ENCODE assay signal across 25 cellular contexts in genomic region chrX:1946974-1947373, GRCh38.
"Had no signal": no experiment of that assay in that cellular context is flagged by ENCODE, and none has a peak within 500 bp of the region (broad histone marks: within the 10 kb centered on the region; RNA-seq: fewer than 3 reads in every experiment).

No MANE protein-coding gene starts in this region.

- DNase-seq: activated B cell treated with CpG ODN at 0.5 μM for 24 hours; activated CD4-positive, alpha-beta memory T cell treated with anti-CD3 and anti-CD28 coated beads for 36 hours; activated CD4-positive, alpha-beta T cell treated with anti-CD3 and anti-CD28 coated beads for 4 hours; activated CD4-positive, alpha-beta T cell treated with anti-CD3 and anti-CD28 coated beads, Interleukin-2, amount 50 U/mL, for 1 hour; activated CD4-positive, CD25-positive, alpha-beta regulatory T cell treated with anti-CD3 and anti-CD28 coated beads, Interleukin-2, amount 50 U/mL, for 72 hours; activated CD8-positive, alpha-beta memory T cell treated with anti-CD3 and anti-CD28 coated beads, Interleukin-2, amount 50 U/mL, for 48 hours; activated effector memory CD4-positive, alpha-beta T cell treated with Interleukin-2 at 50 U/mL for 16 hours; activated naive CD4-positive, alpha-beta T cell treated with anti-CD3 and anti-CD28 coated beads, Interleukin-2, amount 50 U/mL, for 16 hours; activated naive CD8-positive, alpha-beta T cell treated with anti-CD3 and anti-CD28 coated beads for 36 hours; activated T-cell treated with anti-CD3 and anti-CD28 coated beads, Interleukin-2, amount 50 U/mL, for 48 hours; amniotic stem cell; aorta; brain microvascular endothelial cell; colonic mucosa; MV-4-11; NCI-H1092; NCI-H1436 treated with DMSO at 0.1 percent for 48 hours; NCI-H1694 treated with DMSO at 0.1 percent for 48 hours; NCI-H2029; NCI-H2107; NCI-H510A; NCI-H526 treated with DMSO at 0.1 percent for 48 hours; NCI-H774; SHP77; SJCRH30 had no signal
